ENCODE assay signal across 12 cellular contexts in the genomic region with DNA sequence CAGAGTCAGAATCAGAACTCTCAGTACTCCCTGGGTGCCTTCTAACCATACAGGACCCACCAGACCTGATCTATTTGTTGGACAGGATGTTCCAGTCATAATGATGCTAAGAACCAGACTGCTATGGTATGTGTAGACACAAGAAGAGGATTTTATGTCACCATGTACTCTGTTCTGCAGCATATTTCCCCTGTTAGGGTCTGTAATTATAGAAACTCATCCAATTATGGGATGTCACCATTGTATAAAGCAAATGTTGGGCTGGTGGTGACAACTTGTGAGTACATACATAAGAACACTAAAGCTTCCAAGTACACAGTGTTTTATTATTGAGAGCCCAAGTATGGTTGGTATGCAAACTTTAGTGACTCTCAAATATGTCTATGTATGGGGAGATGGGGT.
DNase-seq lines count a peak whose midpoint lies in the region; ATAC-seq, FAIRE-seq and TF ChIP-seq lines count a peak whose summit lies in the region.
"Had no signal": no experiment of that assay in that cellular context is flagged by ENCODE, and none has a peak within 500 bp of the region (broad histone marks: within the 10 kb centered on the region; RNA-seq: fewer than 3 reads in every experiment).

No MANE protein-coding gene starts in this region.

- no peak overlapping the region for H3K27ac ChIP-seq in mesenchymal stem cell (ENCODE audit: low read length, poor library complexity, severe bottlenecking)
- H3K27ac ChIP-seq in upper lobe of right lung, result no peak overlapping the region

- H2BK15ac ChIP-seq in mesenchymal stem cell (ENCODE audit: low read depth, poor library complexity, severe bottlenecking), result no peak overlapping the region

- no peak for TF ChIP-seq POLR2A in GM12892 (IDR thresholded peaks at IDR 0.05; ENCODE audit: low read depth, low read length)

- peaks cover 3 to 52% of the 10 kb centered on the region in 2 experiments for H3K36me3 ChIP-seq in mesenchymal stem cell (ENCODE audit: control insufficient read depth in 1 of 2, insufficient read depth in 2 of 2, low read depth in 1 of 2, low read length in 2 of 2)
- no peaks in the 10 kb centered on the region for H3K36me3 ChIP-seq in upper lobe of right lung
- H3K36me3 ChIP-seq in mucosa of descending colon (ENCODE audit: low read depth), result no peaks in the 10 kb centered on the region

- H4K91ac ChIP-seq in mesenchymal stem cell (ENCODE audit: low read length), result no peak overlapping the region

- H3K4me3 ChIP-seq in mesenchymal stem cell (ENCODE audit: insufficient read depth in 1 of 2, low read depth in 1 of 2, low read length in 2 of 2) (no peak overlapping the region), upper lobe of right lung (no peak overlapping the region), mucosa of descending colon (no peak overlapping the region)

- no peak overlapping the region for H3K4me2 ChIP-seq in mesenchymal stem cell (ENCODE audit: low read length, poor library complexity, severe bottlenecking)

- TF ChIP-seq CTCF in upper lobe of right lung (IDR thresholded peaks at IDR 0.05) (no peak), mucosa of descending colon (IDR thresholded peaks at IDR 0.05) (no peak)

- ATAC-seq in GM21723 (IDR thresholded peaks at IDR 0.05; ENCODE audit: unreplicated experiment) (peak; percentile 74), HG03457 (IDR thresholded peaks at IDR 0.05; ENCODE audit: unreplicated experiment) (peak; percentile 78), upper lobe of right lung (no peak), mucosa of descending colon (no peak)

- no peak overlapping the region for H2AK5ac ChIP-seq in mesenchymal stem cell (ENCODE audit: low read length, severe bottlenecking)

- H4K8ac ChIP-seq in mesenchymal stem cell (ENCODE audit: low read length), result no peak overlapping the region

- DNase-seq in GM12892 (ENCODE audit: insufficient read length) (no peak), mesenchymal stem cell (peak; percentile 67), upper lobe of right lung (no peak), NOMO-1 treated with dmso at 0.1 percent for 144 hours (lab: John Stamatoyannopoulos, UW; ENCODE audit: unreplicated experiment) (no peak), amniotic stem cell (lab: John Stamatoyannopoulos, UW) (no peak), mucosa of descending colon (no peak)
- DNase-seq: CD4-positive, alpha-beta memory T cell; cortex of kidney had no signal

- no peak overlapping the region for H2BK5ac ChIP-seq in mesenchymal stem cell (ENCODE audit: low read depth, low read length, poor library complexity, severe bottlenecking)

- H3K4me1 ChIP-seq in mesenchymal stem cell (ENCODE audit: control insufficient read depth, insufficient read depth, low read depth, low read length) (peaks cover 3% of the 10 kb centered on the region), upper lobe of right lung (peaks cover 2% of the 10 kb centered on the region), mucosa of descending colon (ENCODE audit: low read depth) (no peaks in the 10 kb centered on the region)

- no peak overlapping the region for H2AFZ ChIP-seq in mesenchymal stem cell (ENCODE audit: low read depth, low read length)

- peak overlapping the region in 1 of 2 experiments; percentile 43 for H3K4ac ChIP-seq in mesenchymal stem cell (ENCODE audit: low read depth in 1 of 2, low read length in 2 of 2)

- H3K18ac ChIP-seq in mesenchymal stem cell (ENCODE audit: low read depth in 1 of 2, low read length in 2 of 2), result no peak overlapping the region

- no peak overlapping the region for H2BK120ac ChIP-seq in mesenchymal stem cell (ENCODE audit: low read depth, low read length)

- H3K23ac ChIP-seq in mesenchymal stem cell (ENCODE audit: low read length in 2 of 2), result no peak overlapping the region

- no peaks in the 10 kb centered on the region for H3K27me3 ChIP-seq in mesenchymal stem cell (ENCODE audit: control insufficient read depth in 1 of 2, insufficient read depth in 1 of 2, low read length in 2 of 2)
- no peaks in the 10 kb centered on the region for H3K27me3 ChIP-seq in upper lobe of right lung

- peaks cover 23% of the 10 kb centered on the region for H3K79me1 ChIP-seq in mesenchymal stem cell (replicated peaks; ENCODE audit: low read length, poor library complexity, severe bottlenecking)

- intact Hi-C loops in upper lobe of right lung (cut with DNase I) (no loop called here), mucosa of descending colon (cut with DNase I, micrococcal nuclease) (no loop called here)

- H3K9me3 ChIP-seq in mesenchymal stem cell (ENCODE audit: control insufficient read depth, low read length) (no peaks in the 10 kb centered on the region), upper lobe of right lung (no peaks in the 10 kb centered on the region), mucosa of descending colon (no peaks in the 10 kb centered on the region)

- no peak overlapping the region for H2BK12ac ChIP-seq in mesenchymal stem cell (ENCODE audit: low read length in 2 of 2)

- peak overlapping the region; percentile 53 for H3K9ac ChIP-seq in mesenchymal stem cell (ENCODE audit: low read length)

- peak; percentile 9 for FAIRE-seq in GM12892 (lab: Jason Lieb, UNC)
- FAIRE-seq: GM18507, HTR-8/SVneo had no signal

- no peak overlapping the region for H3K14ac ChIP-seq in mesenchymal stem cell (ENCODE audit: low read length in 2 of 2)

Comparison
In these comparisons a context has a peak if more than half of its experiments do, and no peak if none do; other contexts are left out.
1. ATAC-seq: peak in GM21723 (single experiment) and HG03457 (single experiment); none in upper lobe of right lung (single experiment) and mucosa of descending colon (single experiment).